In the genomic region with DNA sequence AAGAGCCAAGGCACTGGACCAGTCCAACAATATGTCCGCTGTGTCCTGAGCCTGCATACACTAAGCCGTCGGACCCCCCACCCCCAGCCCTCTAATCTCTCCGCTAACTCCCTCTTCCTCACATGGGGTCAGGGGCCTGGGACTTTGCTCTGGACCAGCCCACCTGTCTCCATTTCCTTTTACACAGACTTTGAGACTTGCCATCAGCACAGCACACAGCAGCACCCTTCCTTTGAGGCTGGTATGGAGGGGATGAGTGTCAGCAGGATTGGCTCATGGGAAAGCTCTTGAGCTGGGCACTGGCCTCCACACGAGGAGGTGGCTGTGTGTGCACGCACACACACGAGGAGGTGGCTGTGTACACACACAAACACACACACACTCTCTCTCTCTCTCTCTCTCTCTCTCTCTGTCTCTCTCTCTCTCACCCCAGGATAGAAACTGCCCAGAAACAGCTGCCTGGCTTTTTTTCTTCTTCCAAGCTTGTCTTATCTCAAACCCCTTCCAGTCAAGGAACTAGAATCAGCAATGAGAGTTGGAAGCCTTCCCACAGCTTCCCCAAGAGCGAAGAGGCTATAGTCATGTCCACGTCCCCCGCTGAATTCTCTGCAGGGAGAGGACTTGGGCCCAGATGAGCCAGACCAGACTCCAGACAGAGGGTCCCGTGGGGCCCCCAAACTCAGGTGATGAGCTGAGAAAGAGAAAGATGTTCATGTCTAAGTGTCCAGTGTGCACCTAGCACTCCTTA, we compare ENCODE assay signal across 19 cellular contexts. TPM values are rescaled to one million over a fixed set of nuclear protein-coding genes. Genes with fewer than 3 reads are reported as not detected.
DNase-seq lines count a peak whose midpoint lies in the region; ATAC-seq and TF ChIP-seq lines count a peak whose summit lies in the region.
"Had no signal": no experiment of that assay in that cellular context is flagged by ENCODE, and none has a peak within 500 bp of the region (broad histone marks: within the 10 kb centered on the region; RNA-seq: fewer than 3 reads in every experiment).

No MANE protein-coding gene starts in this region.

- no peak overlapping the region for H3K4me2 ChIP-seq in OCI-LY1 (ENCODE audit: low read length)

- no peak overlapping the region for H3K4me3 Mint-ChIP-seq in activated CD4-positive, alpha-beta T cell treated with anti-CD3 and anti-CD28 coated beads, Interleukin-2, amount 10 ng/mL, durations not matched to agents 7 days and 5 days
- H3K4me3 Mint-ChIP-seq in activated CD4-positive, alpha-beta T cell treated with anti-CD3 and anti-CD28 coated beads, Interleukin-2, amount 10 ng/mL, durations not matched to agents 24 days and 14 days = no peak overlapping the region
- H3K4me3 Mint-ChIP-seq in stimulated activated effector memory CD8-positive, alpha-beta T cell treated with anti-CD3 and anti-CD28 coated beads, Interleukin-12 subunit alpha, Interleukin-12 subunit beta, amount 100 ng/mL, for 72 hours = no peak overlapping the region
- no peak overlapping the region for H3K4me3 Mint-ChIP-seq in Calu3 (ENCODE audit: low read depth, unreplicated experiment)

- CTCF ChIA-PET in activated CD4-positive, alpha-beta T cell treated with anti-CD3 and anti-CD28 coated beads, Interleukin-2, amount 10 ng/mL, durations not matched to agents 7 days and 5 days (lab: Charles Lee) = interaction anchor here (0.6 to 1.5 kb wide), 4 partner anchors 18 to 654 kb away, joined by 3 to 5 read pairs (median 4); a partner anchor contains a TSS
- CTCF ChIA-PET in Calu3 (lab: Charles Lee) = no interaction called here

- no peak for DNase-seq in activated CD4-positive, alpha-beta T cell treated with anti-CD3 and anti-CD28 coated beads, Interleukin-2, amount 10 ng/mL, durations not matched to agents 7 days and 5 days
- no peak for DNase-seq in activated CD4-positive, alpha-beta T cell treated with anti-CD3 and anti-CD28 coated beads, Interleukin-2, amount 10 ng/mL, durations not matched to agents 24 days and 14 days
- DNase-seq in fibroblast of villous mesenchyme (ENCODE audit: low read depth) (peak; percentile 51), Calu3 (no peak)
- DNase-seq in stimulated activated effector memory CD8-positive, alpha-beta T cell treated with anti-CD3 and anti-CD28 coated beads, Interleukin-12 subunit alpha, Interleukin-12 subunit beta, amount 100 ng/mL, for 72 hours (ENCODE audit: low spot score in 2 of 2) = no peak
- DNase-seq in activated effector memory CD4-positive, alpha-beta T cell treated with anti-CD3 and anti-CD28 coated beads, Interleukin-2, amount 50 U/mL, for 16 hours = no peak
- DNase-seq: 8988T; anterior cingulate cortex; GOT3; hippocampal formation; Karpas-422; NCI-H1105 treated with DMSO at 0.1 percent for 48 hours; NCI-H2171 treated with DMSO at 0.1 percent for 48 hours; stimulated activated CD4-positive, alpha-beta T cell treated with anti-CD3 and anti-CD28 coated beads, Interleukin-4, amount 100 ng/mL, for 4 hours; stimulated activated CD8-positive, alpha-beta memory T cell treated with anti-CD3 and anti-CD28 coated beads, Interleukin-4, amount 100 ng/mL, for 48 hours; transverse colon had no signal

- intact Hi-C loops in activated CD4-positive, alpha-beta T cell treated with anti-CD3 and anti-CD28 coated beads, Interleukin-2, amount 10 ng/mL, durations not matched to agents 24 days and 14 days (cut with micrococcal nuclease) = no loop called here
- intact Hi-C loops in Calu3 (cut with micrococcal nuclease; ENCODE audit: unreplicated experiment) = no loop called here

- no peaks in the 10 kb centered on the region for H3K9me3 Mint-ChIP-seq in activated CD4-positive, alpha-beta T cell treated with anti-CD3 and anti-CD28 coated beads, Interleukin-2, amount 10 ng/mL, durations not matched to agents 7 days and 5 days
- H3K9me3 Mint-ChIP-seq in activated CD4-positive, alpha-beta T cell treated with anti-CD3 and anti-CD28 coated beads, Interleukin-2, amount 10 ng/mL, durations not matched to agents 24 days and 14 days = no peaks in the 10 kb centered on the region
- H3K9me3 Mint-ChIP-seq in stimulated activated effector memory CD8-positive, alpha-beta T cell treated with anti-CD3 and anti-CD28 coated beads, Interleukin-12 subunit alpha, Interleukin-12 subunit beta, amount 100 ng/mL, for 72 hours = no peaks in the 10 kb centered on the region
- peaks cover 2% of the 10 kb centered on the region for H3K9me3 Mint-ChIP-seq in Calu3 (ENCODE audit: low read depth, unreplicated experiment)

- POLR2A ChIA-PET in activated CD4-positive, alpha-beta T cell treated with anti-CD3 and anti-CD28 coated beads, Interleukin-2, amount 10 ng/mL, durations not matched to agents 7 days and 5 days (lab: Charles Lee) = no interaction called here

- no peaks in the 10 kb centered on the region for H3F3A ChIP-seq in OCI-LY1 (ENCODE audit: insufficient read depth, low read length)

- H3K27me3 Mint-ChIP-seq in activated CD4-positive, alpha-beta T cell treated with anti-CD3 and anti-CD28 coated beads, Interleukin-2, amount 10 ng/mL, durations not matched to agents 7 days and 5 days = no peaks in the 10 kb centered on the region
- no peaks in the 10 kb centered on the region for H3K27me3 Mint-ChIP-seq in activated CD4-positive, alpha-beta T cell treated with anti-CD3 and anti-CD28 coated beads, Interleukin-2, amount 10 ng/mL, durations not matched to agents 24 days and 14 days
- H3K27me3 Mint-ChIP-seq in Calu3 (ENCODE audit: unreplicated experiment) = no peaks in the 10 kb centered on the region

- H3K79me2 ChIP-seq in OCI-LY1 (ENCODE audit: insufficient read depth, low read length) = no peaks in the 10 kb centered on the region

- no peak overlapping the region for H3K9ac ChIP-seq in OCI-LY1 (ENCODE audit: low read length)

- H3K36me3 Mint-ChIP-seq in activated CD4-positive, alpha-beta T cell treated with anti-CD3 and anti-CD28 coated beads, Interleukin-2, amount 10 ng/mL, durations not matched to agents 7 days and 5 days (ENCODE audit: low read depth) = peaks cover 27% of the 10 kb centered on the region
- H3K36me3 Mint-ChIP-seq in activated CD4-positive, alpha-beta T cell treated with anti-CD3 and anti-CD28 coated beads, Interleukin-2, amount 10 ng/mL, durations not matched to agents 24 days and 14 days (ENCODE audit: low read depth) = peaks cover 45% of the 10 kb centered on the region
- peaks cover 79% of the 10 kb centered on the region for H3K36me3 Mint-ChIP-seq in stimulated activated effector memory CD8-positive, alpha-beta T cell treated with anti-CD3 and anti-CD28 coated beads, Interleukin-12 subunit alpha, Interleukin-12 subunit beta, amount 100 ng/mL, for 72 hours
- H3K36me3 Mint-ChIP-seq in Calu3 (ENCODE audit: insufficient read depth, unreplicated experiment) = peaks cover 20% of the 10 kb centered on the region

- H3K27ac ChIP-seq in OCI-LY1 (ENCODE audit: low read depth, low read length, poor library complexity, severe bottlenecking) = peak overlapping the region; percentile 36

- H3K27ac Mint-ChIP-seq in activated CD4-positive, alpha-beta T cell treated with anti-CD3 and anti-CD28 coated beads, Interleukin-2, amount 10 ng/mL, durations not matched to agents 7 days and 5 days = peak overlapping the region; percentile 0
- H3K27ac Mint-ChIP-seq in activated CD4-positive, alpha-beta T cell treated with anti-CD3 and anti-CD28 coated beads, Interleukin-2, amount 10 ng/mL, durations not matched to agents 24 days and 14 days = no peak overlapping the region
- H3K27ac Mint-ChIP-seq in stimulated activated effector memory CD8-positive, alpha-beta T cell treated with anti-CD3 and anti-CD28 coated beads, Interleukin-12 subunit alpha, Interleukin-12 subunit beta, amount 100 ng/mL, for 72 hours = peak overlapping the region; percentile 71
- H3K27ac Mint-ChIP-seq in Calu3 (ENCODE audit: unreplicated experiment) = no peak overlapping the region

- ATAC-seq in stimulated activated effector memory CD8-positive, alpha-beta T cell treated with anti-CD3 and anti-CD28 coated beads, Interleukin-12 subunit alpha, Interleukin-12 subunit beta, amount 100 ng/mL, for 72 hours = no peak
- no peak for ATAC-seq in GM18519 (IDR thresholded peaks at IDR 0.05; ENCODE audit: low FRiP score, unreplicated experiment)

- H3K4me1 Mint-ChIP-seq in activated CD4-positive, alpha-beta T cell treated with anti-CD3 and anti-CD28 coated beads, Interleukin-2, amount 10 ng/mL, durations not matched to agents 7 days and 5 days = peaks cover 3% of the 10 kb centered on the region
- H3K4me1 Mint-ChIP-seq in activated CD4-positive, alpha-beta T cell treated with anti-CD3 and anti-CD28 coated beads, Interleukin-2, amount 10 ng/mL, durations not matched to agents 24 days and 14 days = peaks cover 8% of the 10 kb centered on the region
- peaks cover 16% of the 10 kb centered on the region for H3K4me1 Mint-ChIP-seq in stimulated activated effector memory CD8-positive, alpha-beta T cell treated with anti-CD3 and anti-CD28 coated beads, Interleukin-12 subunit alpha, Interleukin-12 subunit beta, amount 100 ng/mL, for 72 hours
- H3K4me1 Mint-ChIP-seq in Calu3 (ENCODE audit: low read depth, unreplicated experiment) = no peaks in the 10 kb centered on the region

- no peaks in the 10 kb centered on the region for H3K9me2 ChIP-seq in OCI-LY1 (ENCODE audit: low read depth, low read length)

- no TSS peak for BruUV-seq in Calu3 (replicated peaks; lab: Mats Ljungman, UMichigan)

- H3K4me3 ChIP-seq in OCI-LY1 (ENCODE audit: low read depth, low read length, poor library complexity, severe bottlenecking) (no peak overlapping the region), fibroblast of villous mesenchyme (ENCODE audit: low read depth, low read length) (no peak overlapping the region)
- H3K4me3 ChIP-seq: ovary, transverse colon had no signal

- no peaks in the 10 kb centered on the region for H3K27me3 ChIP-seq in OCI-LY1 (ENCODE audit: insufficient read depth, low read length)
- H3K27me3 ChIP-seq: ovary, transverse colon had no signal

- H3K9me3 ChIP-seq in OCI-LY1 (ENCODE audit: low read length) = no peaks in the 10 kb centered on the region
- H3K9me3 ChIP-seq: ovary, transverse colon had no signal

- H3K4me1 ChIP-seq in OCI-LY1 (ENCODE audit: insufficient read depth, low read length, severe bottlenecking) = peaks cover 17% of the 10 kb centered on the region

- H2AFZ ChIP-seq in OCI-LY1 (ENCODE audit: low read length) = no peak overlapping the region

- peaks cover 63% of the 10 kb centered on the region for H3K36me3 ChIP-seq in OCI-LY1 (ENCODE audit: insufficient read depth, low read length)
- H3K36me3 ChIP-seq: ovary had no signal

- no peaks in the 10 kb centered on the region for H4K20me1 ChIP-seq in OCI-LY1 (ENCODE audit: insufficient read depth, low read length)

- TF ChIP-seq CTCF in OCI-LY1 (IDR thresholded peaks at IDR 0.05; ENCODE audit: low read length) = no peak
- no peak for TF ChIP-seq CTCF in fibroblast of villous mesenchyme (IDR thresholded peaks at IDR 0.05; ENCODE audit: insufficient read depth, low read depth, low read length)
- TF ChIP-seq CTCF in Calu3 (IDR thresholded peaks at IDR 0.05; ENCODE audit: unreplicated experiment) = no peak

RNA-seq across cellular contexts. Expression of a gene that starts 18.6 kb away (rescaled TPM):
- total RNA-seq in activated CD4-positive, alpha-beta T cell treated with anti-CD3 and anti-CD28 coated beads, Interleukin-2, amount 10 ng/mL, durations not matched to agents 7 days and 5 days = 10 to 100 TPM; 21.4 to 23.1 TPM
- total RNA-seq in activated CD4-positive, alpha-beta T cell treated with anti-CD3 and anti-CD28 coated beads, Interleukin-2, amount 10 ng/mL, durations not matched to agents 24 days and 14 days = 15.2 and 15.7 TPM in 2 replicates
- total RNA-seq in fibroblast of villous mesenchyme (6.8 and 7.3 TPM in 2 replicates), Calu3 (2022) (30.0 and 31.7 TPM in 2 replicates)

Comparison
In these comparisons a context has a peak if more than half of its experiments do, and no peak if none do; other contexts are left out.
1. H3K27ac Mint-ChIP-seq: peak in activated CD4-positive, alpha-beta T cell treated with anti-CD3 and anti-CD28 coated beads, Interleukin-2, amount 10 ng/mL, durations not matched to agents 7 days and 5 days (single experiment) and stimulated activated effector memory CD8-positive, alpha-beta T cell treated with anti-CD3 and anti-CD28 coated beads, Interleukin-12 subunit alpha, Interleukin-12 subunit beta, amount 100 ng/mL, for 72 hours (single experiment); none in activated CD4-positive, alpha-beta T cell treated with anti-CD3 and anti-CD28 coated beads, Interleukin-2, amount 10 ng/mL, durations not matched to agents 24 days and 14 days (single experiment) and Calu3 (single experiment).